Comparison of ENCODE assay signal across 8 cellular contexts in genomic region chr3:136862611-136862951, GRCh38. TPM values are rescaled to one million over a fixed set of nuclear protein-coding genes. Genes with fewer than 3 reads are reported as not detected.
DNase-seq lines count a peak whose midpoint lies in the region; TF ChIP-seq lines count a peak whose summit lies in the region.

No MANE protein-coding gene starts in this region.

- no peak for TF ChIP-seq CTCF in SU-DHL-6 (IDR thresholded peaks at IDR 0.05; ENCODE audit: insufficient read depth, low read length, poor library complexity, severe bottlenecking)

- H3K9me2 ChIP-seq in GM23248 (ENCODE audit: insufficient read depth), result no peaks in the 10 kb centered on the region
- no peaks in the 10 kb centered on the region for H3K9me2 ChIP-seq in SU-DHL-6 (replicated peaks; ENCODE audit: insufficient read depth, low read length)

- in situ Hi-C loops in GM23248 (cut with MboI), result no loop called here
- in situ Hi-C loops in T47D (cut with HindIII; ENCODE audit: low pct_unique_long_range_greater_than_20kb, low sequenced_read_pairs), result no loop called here

- DNase-seq in EL (peak; percentile 65), GM23248 (peak; percentile 76), Kasumi-1 (lab: John Stamatoyannopoulos, UW) (peak; percentile 25 to 38), T47D (ENCODE audit: low read depth in 1 of 2, low spot score in 1 of 2) (peak; percentile 44 to 82), islet precursor cell (peak; percentile 85), ecto neural progenitor cell (ENCODE audit: low spot score) (no peak)
- DNase-seq in stimulated activated CD4-positive, alpha-beta T cell treated with anti-CD3 and anti-CD28 coated beads, Interleukin-15, amount 100 ng/mL, for 1 hour (ENCODE audit: low read depth in 1 of 2, low spot score in 1 of 2), result peak; percentile 10 to 14

- H3K27ac ChIP-seq in GM23248 (peak overlapping the region; percentile 81), SU-DHL-6 (ENCODE audit: low read depth, low read length) (peak overlapping the region; percentile 93)

- H3K9ac ChIP-seq in GM23248 (peak overlapping the region; percentile 87), SU-DHL-6 (ENCODE audit: low read length) (peak overlapping the region; percentile 93)

- H4K20me1 ChIP-seq in GM23248 (ENCODE audit: insufficient read depth), result peaks cover 5% of the 10 kb centered on the region; the same call in 1 of the 2 replicates
- H4K20me1 ChIP-seq in SU-DHL-6 (ENCODE audit: low read depth, low read length), result 0 out of 2 replicates have a peak, but pooled peaks cover 7% of the 10 kb centered on the region

- H3K4me3 ChIP-seq in GM23248 (peak overlapping the region; percentile 81), SU-DHL-6 (ENCODE audit: insufficient read depth, low read length, poor library complexity, severe bottlenecking) (peak overlapping the region; percentile 81)

- no peaks in the 10 kb centered on the region for H3K27me3 ChIP-seq in GM23248 (replicated peaks; ENCODE audit: insufficient read depth)
- no peaks in the 10 kb centered on the region for H3K27me3 ChIP-seq in SU-DHL-6 (ENCODE audit: low read length)

- peak overlapping the region; percentile 92 for H2AFZ ChIP-seq in GM23248
- H2AFZ ChIP-seq in SU-DHL-6 (ENCODE audit: low read depth, low read length, severe bottlenecking), result peak overlapping the region; percentile 23

- peak overlapping the region; percentile 91 for H3K4me2 ChIP-seq in GM23248 (ENCODE audit: unreplicated experiment)
- peak overlapping the region; percentile 99 for H3K4me2 ChIP-seq in SU-DHL-6 (ENCODE audit: low read depth, low read length, poor library complexity, severe bottlenecking)

- H3K4me1 ChIP-seq in GM23248 (ENCODE audit: insufficient read depth), result peaks cover 11% of the 10 kb centered on the region

- H3K36me3 ChIP-seq in GM23248 (ENCODE audit: low read depth) (no peaks in the 10 kb centered on the region), SU-DHL-6 (ENCODE audit: low read length) (0 out of 2 replicates have a peak, but pooled peaks cover 7% of the 10 kb centered on the region)

- H3K9me3 ChIP-seq in GM23248 (ENCODE audit: low read depth), result no peaks in the 10 kb centered on the region
- H3K9me3 ChIP-seq in SU-DHL-6 (ENCODE audit: insufficient read depth, low read length), result no peaks in the 10 kb centered on the region

- H3F3A ChIP-seq in GM23248 (ENCODE audit: insufficient read depth), result peaks cover 16% of the 10 kb centered on the region; the same call in 1 of the 2 replicates
- H3F3A ChIP-seq in SU-DHL-6 (ENCODE audit: insufficient read depth), result peaks cover 7% of the 10 kb centered on the region

- H3K79me2 ChIP-seq in GM23248 (ENCODE audit: insufficient read depth) (peaks cover 73% of the 10 kb centered on the region), SU-DHL-6 (ENCODE audit: insufficient read depth, low read length) (peaks cover 93% of the 10 kb centered on the region)

- WGBS in GM23248 (ENCODE audit: low coverage in 1 of 2, low lambda C conversion rate in 2 of 2, missing lambda C conversion rate in 2 of 2), 2 experiments, result 1 to 2% methylated on average over 17 to 26 of the region's 29 CpGs

RNA-seq across cellular contexts. Expression of gene NCK1, which starts 0.6 kb away (rescaled TPM):
- total RNA-seq in GM23248 (2014; rRNA removed; shearing (Covaris generic)), result 42.4 and 42.6 TPM in 2 replicates
- polyA plus RNA-seq in GM23248 (2016; fragmentation: Nextera tagmentation; extraction: Ambion mirVana), result 38.4 and 43.2 TPM in 2 replicates

RNA-seq across cellular contexts. Expression of gene SLC35G2, which starts 43.7 kb away (rescaled TPM):
- 9.4 and 11.6 TPM in 2 replicates for total RNA-seq in GM23248 (2014; rRNA removed; shearing (Covaris generic))
- 10.8 and 12.5 TPM in 2 replicates for polyA plus RNA-seq in GM23248 (2016; fragmentation: Nextera tagmentation; extraction: Ambion mirVana)
